24 cellular contexts compared by ENCODE assay signal in the genomic region with DNA sequence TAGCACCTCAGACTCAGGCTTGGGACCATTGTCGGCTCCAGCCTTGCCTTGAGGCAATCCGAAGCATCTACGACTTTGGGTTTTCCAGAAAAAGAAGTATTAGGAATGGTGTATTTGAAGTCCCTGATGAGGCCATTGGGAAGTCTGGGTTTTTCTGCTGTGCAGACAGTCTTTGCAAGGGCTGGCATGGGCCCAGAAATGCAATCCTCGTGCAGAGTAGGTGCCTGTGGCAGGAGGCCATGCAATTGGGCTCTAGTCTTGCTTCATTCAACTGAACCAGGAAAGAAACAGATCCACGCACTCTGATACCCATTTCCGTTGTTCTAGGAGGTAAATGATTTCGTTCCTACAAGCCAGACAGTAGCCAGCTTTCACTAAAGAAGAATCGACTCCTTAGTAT. TPM values are rescaled to one million over a fixed set of nuclear protein-coding genes. Genes with fewer than 3 reads are reported as not detected.
DNase-seq lines count a peak whose midpoint lies in the region; FAIRE-seq and TF ChIP-seq lines count a peak whose summit lies in the region.
"Had no signal": no experiment of that assay in that cellular context is flagged by ENCODE, and none has a peak within 500 bp of the region (broad histone marks: within the 10 kb centered on the region; RNA-seq: fewer than 3 reads in every experiment).

No MANE protein-coding gene starts in this region.

- H3K79me2 ChIP-seq in astrocyte (ENCODE audit: insufficient read depth, low read length) (no peaks in the 10 kb centered on the region), hepatocyte (no peaks in the 10 kb centered on the region)

- FAIRE-seq in astrocyte (lab: Jason Lieb, UNC), result peak; percentile 49

- H3K9me3 ChIP-seq in astrocyte (ENCODE audit: insufficient read depth, low read depth, low read length) (no peaks in the 10 kb centered on the region), hepatocyte (ENCODE audit: low read depth) (no peaks in the 10 kb centered on the region), testis (no peaks in the 10 kb centered on the region), spleen (peaks cover 0 to 6% (median 0%) of the 10 kb centered on the region in 8 donors)
- H3K9me3 ChIP-seq: HAP-1, psoas muscle had no signal

- peaks cover 3% of the 10 kb centered on the region for H3K36me3 Mint-ChIP-seq in astrocyte (ENCODE audit: low read depth, unreplicated experiment)
- no peaks in the 10 kb centered on the region for H3K36me3 Mint-ChIP-seq in activated naive CD4-positive, alpha-beta T cell treated with anti-CD3 and anti-CD28 coated beads, Interleukin-2, amount 10 ng/mL, durations not matched to agents 7 days and 5 days
- H3K36me3 Mint-ChIP-seq: activated CD8-positive, alpha-beta memory T cell treated with anti-CD3 and anti-CD28 coated beads, Interleukin-2, amount 10 ng/mL, durations not matched to agents 7 days and 5 days had no signal

- H4K20me1 ChIP-seq in astrocyte (ENCODE audit: insufficient read depth, low read length) (no peaks in the 10 kb centered on the region), hepatocyte (ENCODE audit: insufficient read depth, poor library complexity, severe bottlenecking) (no peaks in the 10 kb centered on the region)

- CTCF ChIA-PET in activated naive CD4-positive, alpha-beta T cell treated with anti-CD3 and anti-CD28 coated beads, Interleukin-2, amount 10 ng/mL, durations not matched to agents 7 days and 5 days (lab: Charles Lee), result no interaction called here

- H3K4me1 ChIP-seq in astrocyte (ENCODE audit: insufficient read depth, low read length), result no peaks in the 10 kb centered on the region
- no peaks in the 10 kb centered on the region for H3K4me1 ChIP-seq in hepatocyte (ENCODE audit: insufficient read depth)
- H3K4me1 ChIP-seq in testis, result no peaks in the 10 kb centered on the region
- no peaks in the 10 kb centered on the region for H3K4me1 ChIP-seq in spleen
- H3K4me1 ChIP-seq: HAP-1, psoas muscle had no signal

- peak; percentile 1 for DNase-seq in NCI-H1105 treated with DMSO at 0.1 percent for 48 hours (lab: John Stamatoyannopoulos, UW)
- no peak for DNase-seq in NCI-H1105 (lab: John Stamatoyannopoulos, UW)
- DNase-seq in astrocyte (ENCODE audit: low read depth), result no peak
- DNase-seq in hepatocyte (ENCODE audit: low spot score), result peak; percentile 35
- DNase-seq in testis, result peak; percentile 35
- DNase-seq in activated naive CD4-positive, alpha-beta T cell treated with anti-CD3 and anti-CD28 coated beads, Interleukin-2, amount 10 ng/mL, durations not matched to agents 7 days and 5 days, result no peak
- DNase-seq in cortex of kidney (lab: John Stamatoyannopoulos, UW), result no peak
- no peak for DNase-seq in spleen
- DNase-seq: 8988T; activated CD4-positive, alpha-beta T cell treated with anti-CD3 and anti-CD28 coated beads, Interleukin-2, amount 50 U/mL, for 4 hours; activated CD8-positive, alpha-beta memory T cell treated with anti-CD3 and anti-CD28 coated beads, Interleukin-2, amount 10 ng/mL, durations not matched to agents 7 days and 5 days; activated T-cell treated with anti-CD3 and anti-CD28 coated beads, Interleukin-2, amount 50 U/mL, for 72 hours; amygdala; glutamatergic neuron; NCI-H446 treated with DMSO at 0.1 percent for 48 hours; NCI-H82; stimulated activated naive B cell treated with anti-CD40 and anti-IgM and Interleukin-4, amounts not matched to agents 10 μg/mL and 1 μg/mL and 100 μg/mL, for 72 hours had no signal

- H3K9me3 Mint-ChIP-seq in astrocyte (ENCODE audit: unreplicated experiment), result peaks cover 5% of the 10 kb centered on the region
- no peaks in the 10 kb centered on the region for H3K9me3 Mint-ChIP-seq in activated naive CD4-positive, alpha-beta T cell treated with anti-CD3 and anti-CD28 coated beads, Interleukin-2, amount 10 ng/mL, durations not matched to agents 7 days and 5 days

- H3K27ac Mint-ChIP-seq in astrocyte (ENCODE audit: unreplicated experiment), result no peak overlapping the region
- no peak overlapping the region for H3K27ac Mint-ChIP-seq in activated naive CD4-positive, alpha-beta T cell treated with anti-CD3 and anti-CD28 coated beads, Interleukin-2, amount 10 ng/mL, durations not matched to agents 7 days and 5 days
- H3K27ac Mint-ChIP-seq: activated CD8-positive, alpha-beta memory T cell treated with anti-CD3 and anti-CD28 coated beads, Interleukin-2, amount 10 ng/mL, durations not matched to agents 7 days and 5 days; activated T-cell treated with anti-CD3 and anti-CD28 coated beads, Interleukin-2, amount 50 U/mL, for 72 hours; mesothelial cell of epicardium; stimulated activated naive B cell treated with anti-CD40 and anti-IgM and Interleukin-4, amounts not matched to agents 10 μg/mL and 1 μg/mL and 100 μg/mL, for 72 hours had no signal

- no peaks in the 10 kb centered on the region for H3K27me3 ChIP-seq in astrocyte (ENCODE audit: insufficient read depth, low read length)
- H3K27me3 ChIP-seq in hepatocyte, result no peaks in the 10 kb centered on the region
- H3K27me3 ChIP-seq in testis, result no peaks in the 10 kb centered on the region
- no peaks in the 10 kb centered on the region for H3K27me3 ChIP-seq in spleen (replicated peaks in 1 of 7)

- intact Hi-C loops in testis (cut with DNase I; ENCODE audit: low total_unique reads) (no loop called here), spleen (cut with DNase I; ENCODE audit: low total_unique reads) (no loop called here)

- no peak overlapping the region for H3K4me2 ChIP-seq in astrocyte (ENCODE audit: low read length)
- H3K4me2 ChIP-seq in hepatocyte, result no peak overlapping the region

- H3K9me2 ChIP-seq in hepatocyte (replicated peaks; ENCODE audit: insufficient read depth), result no peaks in the 10 kb centered on the region

- H3K36me3 ChIP-seq in astrocyte (ENCODE audit: insufficient read depth, low read length) (no peaks in the 10 kb centered on the region), hepatocyte (replicated peaks; ENCODE audit: insufficient read depth, low read depth) (no peaks in the 10 kb centered on the region), testis (ENCODE audit: low read depth, missing control alignments) (no peaks in the 10 kb centered on the region), spleen (peaks cover 0 to 39% (median 2%) of the 10 kb centered on the region in 6 donors)
- H3K36me3 ChIP-seq: HAP-1 had no signal

- H3K4me1 Mint-ChIP-seq in astrocyte (ENCODE audit: low read depth, unreplicated experiment), result no peaks in the 10 kb centered on the region
- no peaks in the 10 kb centered on the region for H3K4me1 Mint-ChIP-seq in activated naive CD4-positive, alpha-beta T cell treated with anti-CD3 and anti-CD28 coated beads, Interleukin-2, amount 10 ng/mL, durations not matched to agents 7 days and 5 days
- H3K4me1 Mint-ChIP-seq: activated CD8-positive, alpha-beta memory T cell treated with anti-CD3 and anti-CD28 coated beads, Interleukin-2, amount 10 ng/mL, durations not matched to agents 7 days and 5 days; mesothelial cell of epicardium; stimulated activated naive B cell treated with anti-CD40 and anti-IgM and Interleukin-4, amounts not matched to agents 10 μg/mL and 1 μg/mL and 100 μg/mL, for 72 hours had no signal

- H3K4me3 ChIP-seq in astrocyte (ENCODE audit: insufficient read depth, low read depth, low read length), result no peak overlapping the region
- H3K4me3 ChIP-seq in hepatocyte, result no peak overlapping the region
- no peak overlapping the region for H3K4me3 ChIP-seq in testis
- no peak overlapping the region for H3K4me3 ChIP-seq in spleen
- H3K4me3 ChIP-seq: HAP-1, psoas muscle had no signal

- H3K27ac ChIP-seq in astrocyte (ENCODE audit: low read depth, low read length) (no peak overlapping the region), hepatocyte (no peak overlapping the region), testis (no peak overlapping the region), spleen (no peak overlapping the region)
- H3K27ac ChIP-seq: psoas muscle had no signal

- no peak for TF ChIP-seq POLR2A in testis (IDR thresholded peaks at IDR 0.05)
- no peak for TF ChIP-seq POLR2A in spleen (IDR thresholded peaks at IDR 0.05)

- H2AFZ ChIP-seq in astrocyte (ENCODE audit: low read depth, low read length) (no peak overlapping the region), hepatocyte (no peak overlapping the region)

- no peak overlapping the region for H3K4me3 Mint-ChIP-seq in astrocyte (ENCODE audit: unreplicated experiment)
- H3K4me3 Mint-ChIP-seq in activated naive CD4-positive, alpha-beta T cell treated with anti-CD3 and anti-CD28 coated beads, Interleukin-2, amount 10 ng/mL, durations not matched to agents 7 days and 5 days, result no peak overlapping the region
- H3K4me3 Mint-ChIP-seq: activated CD8-positive, alpha-beta memory T cell treated with anti-CD3 and anti-CD28 coated beads, Interleukin-2, amount 10 ng/mL, durations not matched to agents 7 days and 5 days; activated T-cell treated with anti-CD3 and anti-CD28 coated beads, Interleukin-2, amount 50 U/mL, for 72 hours; mesothelial cell of epicardium; stimulated activated naive B cell treated with anti-CD40 and anti-IgM and Interleukin-4, amounts not matched to agents 10 μg/mL and 1 μg/mL and 100 μg/mL, for 72 hours had no signal

- WGBS in hepatocyte (ENCODE audit: low lambda C conversion rate, missing lambda C conversion rate), result 77% methylated on average over 8 of the region's 8 CpGs
- WGBS in testis, 2 donors, result 83 to 96% methylated on average over 5 to 7 of the region's 8 CpGs
- WGBS in spleen, 5 donors, result 67 to 83% (median 78%) methylated on average over 8 of the region's 8 CpGs

- TF ChIP-seq CTCF in astrocyte (IDR thresholded peaks at IDR 0.05; ENCODE audit: insufficient read depth, low read depth, low read length) (no peak), hepatocyte (IDR thresholded peaks at IDR 0.05; ENCODE audit: poor library complexity) (no peak), testis (IDR thresholded peaks at IDR 0.05) (no peak), spleen (IDR thresholded peaks at IDR 0.05 in 8 of 11, conservative IDR thresholded peaks at IDR 0.05 in 3 of 11) (no peak)

- peaks cover 14% of the 10 kb centered on the region for H3K27me3 Mint-ChIP-seq in astrocyte (ENCODE audit: low read depth, unreplicated experiment)
- no peaks in the 10 kb centered on the region for H3K27me3 Mint-ChIP-seq in activated naive CD4-positive, alpha-beta T cell treated with anti-CD3 and anti-CD28 coated beads, Interleukin-2, amount 10 ng/mL, durations not matched to agents 7 days and 5 days
- H3K27me3 Mint-ChIP-seq: activated CD8-positive, alpha-beta memory T cell treated with anti-CD3 and anti-CD28 coated beads, Interleukin-2, amount 10 ng/mL, durations not matched to agents 7 days and 5 days had no signal

- no peak overlapping the region for H3K9ac ChIP-seq in astrocyte (ENCODE audit: low read length)

RNA-seq across cellular contexts. Expression of a gene that starts 12.4 kb away (rescaled TPM):
- total RNA-seq in astrocyte (0.26 and 0.27 TPM in 2 replicates), hepatocyte (0.90 and 1.2 TPM in 2 replicates), testis (1 to 10 TPM; 2.2 to 3.4 TPM), spleen (1 to 10 TPM; 1.5 to 3.4 (median 2.4) TPM)
- polyA plus RNA-seq in hepatocyte (0.33 and 0.38 TPM in 2 replicates), testis (ENCODE audit: insufficient read depth, low read depth, low replicate concordance) (2.1 TPM), spleen (under 1 TPM; 0.26 to 0.83 (median 0.50) TPM)

RNA-seq across cellular contexts. Expression of a gene that starts 22.2 kb away (rescaled TPM):
- total RNA-seq in astrocyte (0.36 TPM in 1 of 2 replicates, not detected in the other), hepatocyte (0.60 and 0.76 TPM in 2 replicates), testis (1 to 10 TPM; 4.0 to 7.5 TPM), spleen (1 to 10 TPM; 1.2 to 6.4 (median 3.7) TPM)
- polyA plus RNA-seq in hepatocyte (0.81 and 1.3 TPM in 2 replicates), testis (ENCODE audit: insufficient read depth, low read depth, low replicate concordance) (0.51 TPM), spleen (1 to 10 TPM; 1.1 to 1.8 (median 1.3) TPM)

RNA-seq across cellular contexts. Expression of a gene that starts 22.5 kb away (rescaled TPM):
- not detected in 2 replicates for total RNA-seq in astrocyte
- not detected in 2 replicates for total RNA-seq in hepatocyte
- 0.35 TPM in 1 of 2 replicates, not detected in the other for polyA plus RNA-seq in hepatocyte
- 10 to 100 TPM in 1 of 2 donors, 1 to 10 TPM in 1; 9.7 to 24.2 TPM for total RNA-seq in testis
- polyA plus RNA-seq in testis (ENCODE audit: insufficient read depth, low read depth, low replicate concordance), result 13.3 TPM
- total RNA-seq in spleen, result not detected
- polyA plus RNA-seq in spleen, result not detected
- total RNA-seq: activated CD8-positive, alpha-beta memory T cell treated with anti-CD3 and anti-CD28 coated beads, Interleukin-2, amount 10 ng/mL, durations not matched to agents 7 days and 5 days; activated T-cell treated with anti-CD3 and anti-CD28 coated beads, Interleukin-2, amount 50 U/mL, for 72 hours; chondrocyte; mesothelial cell of epicardium; psoas muscle; SK-MEL-5; T-helper 1 cell treated with Interleukin-12 subunit alpha and Interleukin-12 subunit beta and Interleukin-4 antibody, amounts not matched to agents 30 ng/mL and 1 ng/mL, for 36 hours; urinary bladder had no signal
- polyA plus RNA-seq: psoas muscle, urinary bladder had no signal

RNA-seq across cellular contexts. Expression of a gene that starts 46.7 kb away (rescaled TPM):
- total RNA-seq in astrocyte (12.1 and 14.7 TPM in 2 replicates), hepatocyte (6.8 and 17.5 TPM in 2 replicates), testis (10 to 100 TPM; 34.0 to 35.2 TPM), spleen (10 to 100 TPM; 23.6 to 36.2 (median 33.2) TPM)
- polyA plus RNA-seq in hepatocyte (19.7 and 23.1 TPM in 2 replicates), testis (ENCODE audit: insufficient read depth, low read depth, low replicate concordance) (18.0 TPM), spleen (10 to 100 TPM; 36.6 to 83.7 (median 79.8) TPM)

Comparison
In these comparisons a context has a peak if more than half of its experiments do, and no peak if none do; other contexts are left out.
1. DNase-seq: peak in NCI-H1105 treated with DMSO at 0.1 percent for 48 hours (single experiment), hepatocyte (single experiment) and testis (single experiment); none in NCI-H1105 (single experiment), astrocyte (single experiment), activated naive CD4-positive, alpha-beta T cell treated with anti-CD3 and anti-CD28 coated beads, Interleukin-2, amount 10 ng/mL, durations not matched to agents 7 days and 5 days (single experiment), cortex of kidney (single experiment) and spleen (single experiment).
2. RNA of a gene that starts 22.5 kb away (total RNA-seq): 9.7 to 24.2 TPM in testis; not detected in astrocyte, not detected in hepatocyte and not detected in spleen; every median in the first group is over 10 times any median in the second.